13 cellular contexts compared by ENCODE assay signal in genomic region chr5:99955006-99955405, GRCh38.
DNase-seq lines count a peak whose midpoint lies in the region; ATAC-seq and TF ChIP-seq lines count a peak whose summit lies in the region.
"Had no signal": no experiment of that assay in that cellular context is flagged by ENCODE, and none has a peak within 500 bp of the region (broad histone marks: within the 10 kb centered on the region; RNA-seq: fewer than 3 reads in every experiment).

No MANE protein-coding gene starts in this region.

- no peak for DNase-seq in natural killer cell treated with Interleukin-12 subunit alpha and Interleukin-12 subunit beta and Interleukin-15 and Interleukin-18, amount 100 ng/mL, for 72 hours (ENCODE audit: low spot score)
- DNase-seq in natural killer cell (no peak), posterior vena cava (ENCODE audit: low spot score) (peak; percentile 66), type B pancreatic cell (ENCODE audit: extremely low spot score, unreplicated experiment) (peak; percentile 63)
- DNase-seq: ACHN; CD4-positive, CD25-positive, alpha-beta regulatory T cell; DMS53; GOT3; H9 had no signal

- no peaks in the 10 kb centered on the region for H3K27me3 Mint-ChIP-seq in natural killer cell treated with Interleukin-12 subunit alpha and Interleukin-12 subunit beta and Interleukin-15 and Interleukin-18, amount 100 ng/mL, for 72 hours
- no peaks in the 10 kb centered on the region for H3K27me3 Mint-ChIP-seq in natural killer cell (ENCODE audit: low read depth in 2 of 2)
- no peaks in the 10 kb centered on the region for H3K27me3 Mint-ChIP-seq in type B pancreatic cell
- H3K27me3 Mint-ChIP-seq: CD4-positive, CD25-positive, alpha-beta regulatory T cell had no signal

- no peak for TF ChIP-seq CTCF in natural killer cell (IDR thresholded peaks at IDR 0.05)
- TF ChIP-seq CTCF in type B pancreatic cell (conservative IDR thresholded peaks at IDR 0.05), result no peak

- H3K9me3 Mint-ChIP-seq in natural killer cell treated with Interleukin-12 subunit alpha and Interleukin-12 subunit beta and Interleukin-15 and Interleukin-18, amount 100 ng/mL, for 72 hours, result peaks cover 9% of the 10 kb centered on the region
- H3K9me3 Mint-ChIP-seq in natural killer cell, result peaks cover 10 to 20% of the 10 kb centered on the region in 2 donors
- no peaks in the 10 kb centered on the region for H3K9me3 Mint-ChIP-seq in type B pancreatic cell
- H3K9me3 Mint-ChIP-seq: H9 had no signal

- ATAC-seq in natural killer cell treated with Interleukin-12 subunit alpha and Interleukin-12 subunit beta and Interleukin-15 and Interleukin-18, amount 100 ng/mL, for 72 hours, result peak; percentile 20 to 50
- no peak for ATAC-seq in natural killer cell
- no peak for ATAC-seq in GM19395 (IDR thresholded peaks at IDR 0.05; ENCODE audit: unreplicated experiment)
- no peak for ATAC-seq in HG03457 (IDR thresholded peaks at IDR 0.05; ENCODE audit: unreplicated experiment)
- ATAC-seq in GM18517 (IDR thresholded peaks at IDR 0.05; ENCODE audit: unreplicated experiment), result no peak
- ATAC-seq: HepG2 had no signal

- intact Hi-C loops in natural killer cell (cut with micrococcal nuclease) (no loop called here), posterior vena cava (cut with DNase I) (no loop called here)

- no peak overlapping the region for H3K27ac Mint-ChIP-seq in natural killer cell treated with Interleukin-12 subunit alpha and Interleukin-12 subunit beta and Interleukin-15 and Interleukin-18, amount 100 ng/mL, for 72 hours
- H3K27ac Mint-ChIP-seq in natural killer cell (no peak overlapping the region), type B pancreatic cell (no peak overlapping the region)
- H3K27ac Mint-ChIP-seq: CD4-positive, CD25-positive, alpha-beta regulatory T cell; H9 had no signal

- no peak overlapping the region for H3K4me3 Mint-ChIP-seq in natural killer cell treated with Interleukin-12 subunit alpha and Interleukin-12 subunit beta and Interleukin-15 and Interleukin-18, amount 100 ng/mL, for 72 hours
- H3K4me3 Mint-ChIP-seq in natural killer cell (no peak overlapping the region), type B pancreatic cell (no peak overlapping the region)
- H3K4me3 Mint-ChIP-seq: CD4-positive, CD25-positive, alpha-beta regulatory T cell; H9 had no signal

- H3K4me1 Mint-ChIP-seq in natural killer cell treated with Interleukin-12 subunit alpha and Interleukin-12 subunit beta and Interleukin-15 and Interleukin-18, amount 100 ng/mL, for 72 hours (ENCODE audit: low read depth in 2 of 2), result no peaks in the 10 kb centered on the region
- H3K4me1 Mint-ChIP-seq in natural killer cell (no peaks in the 10 kb centered on the region), type B pancreatic cell (ENCODE audit: unreplicated experiment) (no peaks in the 10 kb centered on the region)
- H3K4me1 Mint-ChIP-seq: CD4-positive, CD25-positive, alpha-beta regulatory T cell; H9 had no signal

- no peaks in the 10 kb centered on the region for H3K36me3 Mint-ChIP-seq in natural killer cell treated with Interleukin-12 subunit alpha and Interleukin-12 subunit beta and Interleukin-15 and Interleukin-18, amount 100 ng/mL, for 72 hours
- H3K36me3 Mint-ChIP-seq in natural killer cell (no peaks in the 10 kb centered on the region), type B pancreatic cell (no peaks in the 10 kb centered on the region)
- H3K36me3 Mint-ChIP-seq: CD4-positive, CD25-positive, alpha-beta regulatory T cell had no signal

Comparison
In these comparisons a context has a peak if more than half of its experiments do, and no peak if none do; other contexts are left out.
1. ATAC-seq: peak in natural killer cell treated with Interleukin-12 subunit alpha and Interleukin-12 subunit beta and Interleukin-15 and Interleukin-18, amount 100 ng/mL, for 72 hours (2 of 2); none in natural killer cell (0 of 3), GM19395 (single experiment), HG03457 (single experiment) and GM18517 (single experiment).
2. DNase-seq: peak in posterior vena cava (single experiment) and type B pancreatic cell (single experiment); none in natural killer cell treated with Interleukin-12 subunit alpha and Interleukin-12 subunit beta and Interleukin-15 and Interleukin-18, amount 100 ng/mL, for 72 hours (single experiment) and natural killer cell (single experiment).